ENCODE assay signal across 13 cellular contexts in the genomic region with DNA sequence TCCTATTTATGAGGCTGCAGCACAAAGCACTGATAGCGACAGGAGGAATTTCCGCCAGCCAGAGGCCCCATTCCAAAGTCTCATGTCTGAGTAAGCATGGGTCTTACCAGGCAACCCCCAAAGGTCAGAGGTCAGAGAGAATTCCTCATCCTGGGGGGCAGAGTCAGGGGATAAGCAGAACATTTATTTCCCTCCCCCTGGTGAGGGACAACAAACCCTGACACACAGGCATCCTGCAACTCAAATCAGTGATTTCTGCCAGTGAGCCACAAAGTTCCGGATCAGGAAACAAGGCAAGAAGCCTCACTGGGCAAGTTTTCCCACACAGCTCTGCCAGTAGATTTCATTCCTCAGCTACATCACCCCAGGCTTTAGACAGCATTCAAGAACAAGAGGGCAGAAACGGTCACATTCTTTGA. TPM values are rescaled to one million over a fixed set of nuclear protein-coding genes. Genes with fewer than 3 reads are reported as not detected.
A peak's percentile ranks its signal among the peaks of the same experiment; 100 is the strongest.
DNase-seq lines count a peak whose midpoint lies in the region; ATAC-seq and TF ChIP-seq lines count a peak whose summit lies in the region.
"Had no signal": no experiment of that assay in that cellular context is flagged by ENCODE, and none has a peak within 500 bp of the region (broad histone marks: within the 10 kb centered on the region; RNA-seq: fewer than 3 reads in every experiment).

No MANE protein-coding gene starts in this region.

- peak overlapping the region; percentile 37 for H3K27ac ChIP-seq in HUES64 (ENCODE audit: low read depth, low read length)
- H3K27ac ChIP-seq in coronary artery, result peak overlapping the region; percentile 49 to 77
- no peak overlapping the region for H3K27ac ChIP-seq in A673 (ENCODE audit: low read depth, low read length, poor library complexity, severe bottlenecking)
- H3K27ac ChIP-seq: neutrophil had no signal

- H3K27me3 ChIP-seq in HUES64 (ENCODE audit: insufficient read depth, low read length), result no peaks in the 10 kb centered on the region
- H3K27me3 ChIP-seq in A673 (replicated peaks; ENCODE audit: insufficient read depth, low read depth, low read length, poor library complexity), result no peaks in the 10 kb centered on the region
- H3K27me3 ChIP-seq: neutrophil had no signal

- H3K9me3 ChIP-seq in HUES64 (ENCODE audit: insufficient read depth, low read depth, low read length), result no peaks in the 10 kb centered on the region
- no peaks in the 10 kb centered on the region for H3K9me3 ChIP-seq in A673 (ENCODE audit: low read depth, low read length, poor library complexity, severe bottlenecking)
- H3K9me3 ChIP-seq: neutrophil had no signal

- peaks cover 58% of the 10 kb centered on the region for H3K4me1 ChIP-seq in HUES64 (ENCODE audit: insufficient read depth, low read length)
- no peaks in the 10 kb centered on the region for H3K4me1 ChIP-seq in A673 (ENCODE audit: insufficient read depth, low read length, poor library complexity, severe bottlenecking)

- DNase-seq in coronary artery (ENCODE audit: low spot score), result no peak
- DNase-seq in left kidney (ENCODE audit: low read depth, low spot score), result peak; percentile 74
- DNase-seq in smooth muscle cell of the brain vasculature (ENCODE audit: low read depth, low spot score), result peak; percentile 88
- DNase-seq in SIG-M5 treated with dmso at 0.1 percent for 504 hours (lab: John Stamatoyannopoulos, UW; ENCODE audit: unreplicated experiment), result no peak
- DNase-seq in Ammon's horn (ENCODE audit: low spot score), result no peak
- DNase-seq in A673 (ENCODE audit: low spot score), result no peak
- DNase-seq: head of caudate nucleus, NCI-H2029 treated with DMSO at 0.1 percent for 48 hours, SHP77 treated with DMSO at 0.1 percent for 48 hours had no signal

- H3K9ac ChIP-seq in HUES64 (ENCODE audit: low read depth, low read length), result no peak overlapping the region

- no peak for ATAC-seq in HG02970 (IDR thresholded peaks at IDR 0.05; ENCODE audit: low FRiP score, unreplicated experiment)

- POLR2A ChIA-PET in A673 (lab: Charles Lee; ENCODE audit: low non-redundant PET), result no interaction called here

- TF ChIP-seq CTCF in coronary artery (IDR thresholded peaks at IDR 0.05) (no peak), A673 (conservative IDR thresholded peaks at IDR 0.05; ENCODE audit: low read depth, low read length) (no peak)

- BruUV-seq in A673 (replicated peaks; lab: Mats Ljungman, UMichigan), result no TSS peak

- intact Hi-C loops in A673 (cut with micrococcal nuclease; ENCODE audit: unreplicated experiment), result no loop called here

- CTCF ChIA-PET in A673 (lab: Charles Lee), result no interaction called here

- 72% methylated on average over 4 of the region's 4 CpGs for WGBS in HUES64

- H3K36me3 ChIP-seq in HUES64 (ENCODE audit: insufficient read depth, low read length) (no peaks in the 10 kb centered on the region), A673 (ENCODE audit: insufficient read depth, low read length, poor library complexity, severe bottlenecking) (no peaks in the 10 kb centered on the region)
- H3K36me3 ChIP-seq: neutrophil had no signal

- H3K4me3 ChIP-seq in HUES64 (ENCODE audit: low read length) (no peak overlapping the region), coronary artery (peak overlapping the region; percentile 31), A673 (ENCODE audit: low read depth, low read length, poor library complexity, severe bottlenecking) (no peak overlapping the region)

RNA-seq across cellular contexts. Expression of gene ADAMTS12, which starts 37.0 kb away (rescaled TPM):
- 6.8 TPM for polyA plus RNA-seq in HUES64 (2013, experiment 1 of 2)
- polyA plus RNA-seq in HUES64 (2013, experiment 2 of 2), result 8.3 TPM
- 0.76 and 0.84 TPM in 2 replicates for total RNA-seq in A673 (2021)
- total RNA-seq: G401 had no signal

Comparison
In these comparisons a context has a peak if more than half of its experiments do, and no peak if none do; other contexts are left out.
1. DNase-seq: peak in left kidney (single experiment) and smooth muscle cell of the brain vasculature (single experiment); none in coronary artery (single experiment), SIG-M5 treated with dmso at 0.1 percent for 504 hours (single experiment), Ammon's horn (single experiment) and A673 (single experiment).